Comparison of ENCODE assay signal across 13 cellular contexts in genomic region chr6:151285121-151285520, GRCh38. TPM values are rescaled to one million over a fixed set of nuclear protein-coding genes. Genes with fewer than 3 reads are reported as not detected.
DNase-seq lines count a peak whose midpoint lies in the region; ATAC-seq and TF ChIP-seq lines count a peak whose summit lies in the region.
"Had no signal": no experiment of that assay in that cellular context is flagged by ENCODE, and none has a peak within 500 bp of the region (broad histone marks: within the 10 kb centered on the region; RNA-seq: fewer than 3 reads in every experiment).

No MANE protein-coding gene starts in this region.

- H3K4me3 Mint-ChIP-seq in stimulated activated naive B cell treated with anti-CD40 and anti-IgM and Interleukin-4, amounts not matched to agents 10 μg/mL and 1 μg/mL and 100 μg/mL, for 72 hours = no peak overlapping the region

- no peak overlapping the region for H3K27ac Mint-ChIP-seq in stimulated activated naive B cell treated with anti-CD40 and anti-IgM and Interleukin-4, amounts not matched to agents 10 μg/mL and 1 μg/mL and 100 μg/mL, for 72 hours

- H3K4me3 ChIP-seq in AG09309 (ENCODE audit: control insufficient read depth, low read depth, low read length) (no peak overlapping the region), fibroblast of lung (replicated peaks in 1 of 4; ENCODE audit: control extremely low read depth in 1 of 4, insufficient read depth in 1 of 4, low read depth in 3 of 4, low read length in 4 of 4) (no peak overlapping the region), osteoblast (ENCODE audit: insufficient read depth, low read length) (no peak overlapping the region)

- no peak for ATAC-seq in GM21737 (IDR thresholded peaks at IDR 0.05; ENCODE audit: unreplicated experiment)
- ATAC-seq in stimulated activated naive B cell treated with anti-CD40 and anti-IgM and Interleukin-4, amounts not matched to agents 10 μg/mL and 1 μg/mL and 100 μg/mL, for 72 hours (replicated peaks) = no peak

- H4K20me1 ChIP-seq in fibroblast of lung (ENCODE audit: control insufficient read depth, extremely low read depth, insufficient read depth, low read length) (no peaks in the 10 kb centered on the region), osteoblast (ENCODE audit: insufficient read depth, low read length) (no peaks in the 10 kb centered on the region)

- H3K4me2 ChIP-seq in fibroblast of lung (ENCODE audit: extremely low read depth, insufficient read depth, low read length) (no peak overlapping the region), osteoblast (ENCODE audit: insufficient read depth, low read length) (no peak overlapping the region)

- H3K27ac ChIP-seq in fibroblast of lung (ENCODE audit: insufficient read depth, low read length) = no peak overlapping the region
- no peak overlapping the region for H3K27ac ChIP-seq in osteoblast (ENCODE audit: low read depth, low read length)
- H3K27ac ChIP-seq: neutrophil had no signal

- H3K79me2 ChIP-seq in fibroblast of lung (ENCODE audit: control insufficient read depth, insufficient read depth, low read length) (no peaks in the 10 kb centered on the region), osteoblast (ENCODE audit: insufficient read depth, low read length) (no peaks in the 10 kb centered on the region)

- no peaks in the 10 kb centered on the region for H3K9me3 Mint-ChIP-seq in stimulated activated naive B cell treated with anti-CD40 and anti-IgM and Interleukin-4, amounts not matched to agents 10 μg/mL and 1 μg/mL and 100 μg/mL, for 72 hours

- H3K9me3 ChIP-seq in fibroblast of lung (ENCODE audit: control insufficient read depth, insufficient read depth, low read depth, low read length) = no peaks in the 10 kb centered on the region
- no peaks in the 10 kb centered on the region for H3K9me3 ChIP-seq in osteoblast (ENCODE audit: low read depth, low read length)
- H3K9me3 ChIP-seq: neutrophil had no signal

- H3K9ac ChIP-seq in fibroblast of lung (ENCODE audit: insufficient read depth, low read length) = no peak overlapping the region

- DNase-seq in AG09309 (ENCODE audit: low read depth) (peak; percentile 35), NCI-H226 (peak; percentile 20), fibroblast of lung (ENCODE audit: low read depth in 2 of 2) (peak; percentile 73 to 80), osteoblast (ENCODE audit: insufficient read length, low spot score, missing footprints) (peak; percentile 45), DMS 273 treated with DMSO at 0.1 percent for 48 hours (lab: John Stamatoyannopoulos, UW) (no peak), iPS-NIHi11 (ENCODE audit: low spot score) (no peak)
- no peak for DNase-seq in stimulated activated naive B cell treated with anti-CD40 and anti-IgM and Interleukin-4, amounts not matched to agents 10 μg/mL and 1 μg/mL and 100 μg/mL, for 72 hours
- DNase-seq: amniotic stem cell, COR-L47, hypothalamus, NCI-H1694 treated with DMSO at 0.1 percent for 48 hours had no signal

- no peak overlapping the region for H2AFZ ChIP-seq in fibroblast of lung (ENCODE audit: low read length)
- no peak overlapping the region for H2AFZ ChIP-seq in osteoblast (ENCODE audit: low read length)

- H3K4me1 ChIP-seq in fibroblast of lung (ENCODE audit: control insufficient read depth, extremely low read depth, insufficient read depth, low read length) (no peaks in the 10 kb centered on the region), osteoblast (ENCODE audit: insufficient read depth, low read length) (no peaks in the 10 kb centered on the region)

- TF ChIP-seq CTCF in AG09309 (IDR thresholded peaks at IDR 0.05; ENCODE audit: control insufficient read depth, insufficient read depth, low read depth, low read length, missing control alignments) (no peak), fibroblast of lung (conservative IDR thresholded peaks at IDR 0.05 in 1 of 2, IDR thresholded peaks at IDR 0.05 in 1 of 2; ENCODE audit: low read depth in 1 of 2, low read length in 2 of 2) (no peak), osteoblast (IDR thresholded peaks at IDR 0.05; ENCODE audit: extremely low read depth, low read depth, low read length) (no peak)

- no peaks in the 10 kb centered on the region for H3K27me3 ChIP-seq in fibroblast of lung (ENCODE audit: control insufficient read depth, insufficient read depth, low read length)
- H3K27me3 ChIP-seq in osteoblast (ENCODE audit: insufficient read depth, low read length) = no peaks in the 10 kb centered on the region

- no peaks in the 10 kb centered on the region for H3K27me3 Mint-ChIP-seq in stimulated activated naive B cell treated with anti-CD40 and anti-IgM and Interleukin-4, amounts not matched to agents 10 μg/mL and 1 μg/mL and 100 μg/mL, for 72 hours

- peaks cover 0 to 6% of the 10 kb centered on the region in 2 donors for H3K36me3 Mint-ChIP-seq in stimulated activated naive B cell treated with anti-CD40 and anti-IgM and Interleukin-4, amounts not matched to agents 10 μg/mL and 1 μg/mL and 100 μg/mL, for 72 hours

- no peaks in the 10 kb centered on the region for H3K36me3 ChIP-seq in fibroblast of lung (ENCODE audit: control insufficient read depth, insufficient read depth, low read length)
- H3K36me3 ChIP-seq in osteoblast (ENCODE audit: insufficient read depth, low read length) = no peaks in the 10 kb centered on the region
- H3K36me3 ChIP-seq: neutrophil had no signal

- peaks cover 28 to 50% of the 10 kb centered on the region in 2 donors for H3K4me1 Mint-ChIP-seq in stimulated activated naive B cell treated with anti-CD40 and anti-IgM and Interleukin-4, amounts not matched to agents 10 μg/mL and 1 μg/mL and 100 μg/mL, for 72 hours

RNA-seq across cellular contexts. Expression of gene AKAP12, which starts 45.4 kb away (rescaled TPM):
- total RNA-seq in fibroblast of lung = 65.5 and 68.5 TPM in 2 replicates
- 87.7 and 133 TPM in 2 replicates for polyA plus RNA-seq in fibroblast of lung
- 84.1 and 140 TPM in 2 replicates for polyA plus RNA-seq in fibroblast of lung (2012)
- 14.8 and 24.1 TPM in 2 replicates for polyA minus RNA-seq in fibroblast of lung (ENCODE audit: low replicate concordance)
- 67.3 and 70.1 TPM in 2 replicates for total RNA-seq in osteoblast

Comparison
In these comparisons a context has a peak if more than half of its experiments do, and no peak if none do; other contexts are left out.
1. DNase-seq: peak in AG09309 (single experiment), NCI-H226 (single experiment), fibroblast of lung (2 of 2) and osteoblast (single experiment); none in DMS 273 treated with DMSO at 0.1 percent for 48 hours (single experiment), stimulated activated naive B cell treated with anti-CD40 and anti-IgM and Interleukin-4, amounts not matched to agents 10 μg/mL and 1 μg/mL and 100 μg/mL, for 72 hours (single experiment) and iPS-NIHi11 (single experiment).